8 cellular contexts compared by ENCODE assay signal in genomic region chr19:507286-508203, GRCh38. TPM values are rescaled to one million over a fixed set of nuclear protein-coding genes. Genes with fewer than 3 reads are reported as not detected.
DNase-seq lines count a peak whose midpoint lies in the region; ATAC-seq and TF ChIP-seq lines count a peak whose summit lies in the region.

Gene TPGS1 (plus strand): TSS chr19:507497. CDS start chr19:507507, 10 bp downstream.

- peak within 1 kb of the TSS; percentile 99 for H3K27ac Mint-ChIP-seq in Caco-2 (ENCODE audit: unreplicated experiment)

- H3K4me2 ChIP-seq in PC-3 (ENCODE audit: low read length), result peak within 1 kb of the TSS; percentile 91

- POLR2A ChIA-PET in Caco-2 (lab: Charles Lee), result interaction anchor here (0.6 to 1.5 kb wide), 3 partner anchors 10 to 25 kb away, joined by 5 to 9 read pairs (median 8); partner anchors contain the start of gene CDC34
- POLR2A ChIA-PET in PC-3 (lab: Charles Lee; ENCODE audit: unreplicated experiment), result no interaction called here

- H2AFZ ChIP-seq in PC-3 (ENCODE audit: low read length), result peak within 1 kb of the TSS; percentile 93

- H3K9ac ChIP-seq in PC-3 (ENCODE audit: low read length), result peak within 1 kb of the TSS; percentile 89

- H3K4me3 ChIP-seq in Caco-2 (ENCODE audit: low read depth, low read length) (peak within 1 kb of the TSS; percentile 80), HL-60 (replicated peaks; ENCODE audit: insufficient read depth, low read length) (peak within 1 kb of the TSS; percentile 94), PC-3 (ENCODE audit: low read length) (peak within 1 kb of the TSS; percentile 99)

- CTCF ChIA-PET in Caco-2 (lab: Charles Lee) (interaction anchor here (0.6 to 1.6 kb wide), 11 partner anchors 10 to 213 kb away, joined by 3 to 28 read pairs (median 6); partner anchors contain the start of genes CDC34 and RNF126), PC-3 (lab: Charles Lee) (interaction anchor here (1.0 kb wide), 2 partner anchors 10 to 19 kb away, joined by 4 to 5 read pairs; no protein-coding TSS in a partner anchor)

- H3K9me3 Mint-ChIP-seq in Caco-2 (ENCODE audit: unreplicated experiment), result no peaks in the 10 kb centered on the region
- no peaks in the 10 kb centered on the region for H3K9me3 Mint-ChIP-seq in activated T-cell treated with anti-CD3 and anti-CD28 coated beads, Interleukin-2, amount 50 U/mL, for 4 hours

- H3K4me1 Mint-ChIP-seq in Caco-2 (ENCODE audit: low read depth, unreplicated experiment), result peaks cover 8% of the 10 kb centered on the region
- H3K4me1 Mint-ChIP-seq in activated T-cell treated with anti-CD3 and anti-CD28 coated beads, Interleukin-2, amount 50 U/mL, for 4 hours (ENCODE audit: low read depth), result peaks cover 43% of the 10 kb centered on the region

- TF ChIP-seq CTCF in Caco-2 (IDR thresholded peaks at IDR 0.05; ENCODE audit: insufficient read depth in 1 of 2, low read depth in 1 of 2, low read length in 1 of 2, severe bottlenecking in 1 of 2, unreplicated experiment in 1 of 2) (no peak), HL-60 (IDR thresholded peaks at IDR 0.05; ENCODE audit: insufficient read depth, low read length) (no peak), PC-3 (conservative IDR thresholded peaks at IDR 0.05; ENCODE audit: low read depth, low read length) (no peak)

- no peaks in the 10 kb centered on the region for H4K20me1 ChIP-seq in PC-3 (ENCODE audit: low read length)

- H3K9me2 ChIP-seq in PC-3 (replicated peaks; ENCODE audit: low read length), result no peaks in the 10 kb centered on the region

- BruUV-seq in Caco-2 (replicated peaks; lab: Mats Ljungman, UMichigan), result TSS peak; percentile 40
- TSS peak; percentile 44 for BruUV-seq in PC-3 (replicated peaks; lab: Mats Ljungman, UMichigan)

- H3K27me3 ChIP-seq in Caco-2 (replicated peaks; ENCODE audit: control insufficient read depth, insufficient read depth, low read length) (no peaks in the 10 kb centered on the region), HL-60 (ENCODE audit: insufficient read depth, poor library complexity, severe bottlenecking) (no peaks in the 10 kb centered on the region), PC-3 (ENCODE audit: low read length) (no peaks in the 10 kb centered on the region)

- H3K36me3 Mint-ChIP-seq in Caco-2 (ENCODE audit: insufficient read depth, unreplicated experiment), result peaks cover 26% of the 10 kb centered on the region
- no peaks in the 10 kb centered on the region for H3K36me3 Mint-ChIP-seq in activated T-cell treated with anti-CD3 and anti-CD28 coated beads, Interleukin-2, amount 50 U/mL, for 4 hours (ENCODE audit: insufficient read depth)

- H3K36me3 ChIP-seq in Caco-2 (ENCODE audit: control insufficient read depth, insufficient read depth, low read length) (no peaks in the 10 kb centered on the region), PC-3 (ENCODE audit: low read depth, low read length) (no peaks in the 10 kb centered on the region; the same call in 1 of the 2 replicates)

- ATAC-seq in GM19467 (IDR thresholded peaks at IDR 0.05; ENCODE audit: unreplicated experiment) (peak; percentile 45), PC-3 (peak; percentile 79), esophagus mucosa (peak; percentile 85)
- ATAC-seq in activated T-cell treated with anti-CD3 and anti-CD28 coated beads, Interleukin-2, amount 50 U/mL, for 4 hours, result peak; percentile 71 to 74

- no peaks in the 10 kb centered on the region for H3F3A ChIP-seq in PC-3 (ENCODE audit: low read length, unreplicated experiment)

- DNase-seq in Caco-2 (peak; percentile 78 to 80), HL-60 (ENCODE audit: low read depth in 1 of 2, low spot score in 1 of 2) (peak; percentile 49 to 65), PC-3 (peak; percentile 67), myocyte (ENCODE audit: low read depth) (peak; percentile 100)
- DNase-seq in activated T-cell treated with anti-CD3 and anti-CD28 coated beads, Interleukin-2, amount 50 U/mL, for 4 hours, result peak; percentile 80
- peak; percentile 76 to 83 for DNase-seq in stimulated activated CD8-positive, alpha-beta memory T cell treated with anti-CD3 and anti-CD28 coated beads, Interleukin-7, amount 100 ng/mL, for 48 hours (ENCODE audit: extremely low read depth in 1 of 2, low read depth in 1 of 2)

- intact Hi-C loops in Caco-2 (cut with micrococcal nuclease; ENCODE audit: unreplicated experiment) (loop anchor here (1.0 to 2.0 kb wide), 2 partner anchors 18 to 25 kb away; no protein-coding TSS in a partner anchor), PC-3 (cut with micrococcal nuclease) (no loop called here)

- H3K4me1 ChIP-seq in Caco-2 (peaks cover 10% of the 10 kb centered on the region; the same call in 1 of the 2 replicates), PC-3 (ENCODE audit: insufficient read depth, low read length) (peaks cover 10% of the 10 kb centered on the region; the same call in 1 of the 2 replicates)

- no peaks in the 10 kb centered on the region for H3K27me3 Mint-ChIP-seq in Caco-2 (ENCODE audit: insufficient read depth, unreplicated experiment)
- H3K27me3 Mint-ChIP-seq in activated T-cell treated with anti-CD3 and anti-CD28 coated beads, Interleukin-2, amount 50 U/mL, for 4 hours (ENCODE audit: low read depth), result no peaks in the 10 kb centered on the region

- H3K9me3 ChIP-seq in Caco-2 (no peaks in the 10 kb centered on the region), PC-3 (ENCODE audit: low read length) (no peaks in the 10 kb centered on the region)

- H3K79me2 ChIP-seq in PC-3 (ENCODE audit: low read length), result peaks cover 11% of the 10 kb centered on the region

- H3K27ac ChIP-seq in HL-60 (replicated peaks), result peak within 1 kb of the TSS; percentile 98
- H3K27ac ChIP-seq in PC-3 (ENCODE audit: low read length), result peak within 1 kb of the TSS; percentile 92

- H3K4me3 Mint-ChIP-seq in Caco-2 (ENCODE audit: unreplicated experiment), result peak within 1 kb of the TSS; percentile 82
- peak within 1 kb of the TSS; percentile 86 for H3K4me3 Mint-ChIP-seq in activated T-cell treated with anti-CD3 and anti-CD28 coated beads, Interleukin-2, amount 50 U/mL, for 4 hours

RNA-seq across cellular contexts. Expression of gene TPGS1, which starts in this region (rescaled TPM):
- total RNA-seq in Caco-2 (2022), result 11.5 and 14.9 TPM in 2 replicates
- total RNA-seq in PC-3 (2014; rRNA removed), result 28.5 and 44.0 TPM in 2 replicates
- total RNA-seq in activated T-cell treated with anti-CD3 and anti-CD28 coated beads, Interleukin-2, amount 50 U/mL, for 4 hours, result 10 to 100 TPM; 21.9 to 22.8 (median 22.6) TPM
- total RNA-seq in esophagus mucosa, result 14.2 TPM
- total RNA-seq in myocyte, result 64.5 and 75.2 TPM in 2 replicates
- polyA plus RNA-seq in myocyte (2012), result 14.5 TPM

Comparison
In these comparisons a context has a peak if more than half of its experiments do, and no peak if none do; other contexts are left out.
1. Peak in every context shown above with its lines: DNase-seq, ATAC-seq, H3K4me3 ChIP-seq and H3K27ac ChIP-seq.